Comparison of ENCODE assay signal across 15 cellular contexts in the genomic region with DNA sequence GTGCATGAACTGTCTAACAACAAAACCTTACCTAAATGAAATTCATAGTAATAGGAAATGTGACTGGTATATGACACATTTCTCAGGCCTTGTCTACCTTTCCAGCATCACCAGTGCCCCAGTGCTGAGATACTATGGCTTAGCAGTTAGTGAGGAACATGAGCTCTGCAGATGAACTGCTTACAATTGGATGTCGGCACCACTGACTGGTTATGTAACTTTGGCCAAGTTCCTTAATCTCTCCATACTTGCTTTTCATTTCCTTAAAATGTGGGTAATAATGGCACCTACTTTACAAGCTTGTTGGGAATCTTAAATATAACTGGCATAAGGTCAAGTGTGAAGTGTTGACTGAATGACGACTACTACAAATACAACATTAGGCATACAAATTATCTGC.
DNase-seq lines count a peak whose midpoint lies in the region; ATAC-seq lines count a peak whose summit lies in the region.
"Had no signal": no experiment of that assay in that cellular context is flagged by ENCODE, and none has a peak within 500 bp of the region (broad histone marks: within the 10 kb centered on the region; RNA-seq: fewer than 3 reads in every experiment).

No MANE protein-coding gene starts in this region.

- intact Hi-C loops in head of caudate nucleus (cut with DNase I): no loop called here

- DNase-seq in GF-D8 (lab: John Stamatoyannopoulos, UW) (peak; percentile 73), MV-4-11 (lab: John Stamatoyannopoulos, UW) (peak; percentile 90), SKM-1 (lab: John Stamatoyannopoulos, UW; ENCODE audit: unreplicated experiment) (peak; percentile 59), medulla oblongata (ENCODE audit: extremely low spot score) (peak; percentile 24), head of caudate nucleus (no peak), D341Med (ENCODE audit: low spot score) (no peak), AG08396 (ENCODE audit: low spot score) (no peak)
- DNase-seq: DMS 273 treated with DMSO at 0.1 percent for 48 hours, H7, NCI-H1105 treated with DMSO at 0.1 percent for 48 hours, NCI-H187, NCI-H2171, NCI-H82, Right ventricle myocardium superior had no signal

- no peak for ATAC-seq in HG02852 (IDR thresholded peaks at IDR 0.05; ENCODE audit: unreplicated experiment)

Comparison
In these comparisons a context has a peak if more than half of its experiments do, and no peak if none do; other contexts are left out.
1. DNase-seq: peak in GF-D8 (single experiment), MV-4-11 (single experiment), SKM-1 (single experiment) and medulla oblongata (single experiment); none in head of caudate nucleus (0 of 42), D341Med (single experiment) and AG08396 (single experiment).